ENCODE assay signal across 11 cellular contexts in genomic region chr15:41943543-41944312, GRCh38. TPM values are rescaled to one million over a fixed set of nuclear protein-coding genes. Genes with fewer than 3 reads are reported as not detected.
A peak's percentile ranks its signal among the peaks of the same experiment; 100 is the strongest.
DNase-seq lines count a peak whose midpoint lies in the region; ATAC-seq, FAIRE-seq and TF ChIP-seq lines count a peak whose summit lies in the region.
"Had no signal": no experiment of that assay in that cellular context is flagged by ENCODE, and none has a peak within 500 bp of the region (broad histone marks: within the 10 kb centered on the region; RNA-seq: fewer than 3 reads in every experiment).

No MANE protein-coding gene starts in this region.

- CTCF ChIA-PET in HepG2 (lab: Yijun Ruan, JAX; ENCODE audit: low intra/inter-chr PET ratio, low total read pairs) = no interaction called here

- H3K4me3 ChIP-seq in GM23248 = peak overlapping the region; percentile 59
- H3K4me3 ChIP-seq in adipocyte (ENCODE audit: low read length) = peak overlapping the region; percentile 40
- H3K4me3 ChIP-seq in HepG2 (replicated peaks in 1 of 3; ENCODE audit: insufficient read depth in 1 of 3, low read depth in 2 of 3, low read length in 3 of 3) = no peak overlapping the region

- H4K20me1 ChIP-seq in GM23248 (ENCODE audit: insufficient read depth) (no peaks in the 10 kb centered on the region), HepG2 (ENCODE audit: insufficient read depth, low read length) (no peaks in the 10 kb centered on the region)

- H3F3A ChIP-seq in GM23248 (ENCODE audit: insufficient read depth) = peaks cover 29% of the 10 kb centered on the region

- BruUV-seq in HepG2 (replicated peaks; lab: Mats Ljungman, UMichigan) = no TSS peak

- TF ChIP-seq EP300 in HepG2 (IDR thresholded peaks at IDR 0.05; ENCODE audit: low read depth in 2 of 2, low read length in 2 of 2) (no peak), HepG2 (CRISPR knock-in tag; IDR thresholded peaks at IDR 0.05; ENCODE audit: borderline replicate concordance) (no peak)

- POLR2A ChIA-PET in HepG2 (lab: Yijun Ruan, JAX) = interaction anchor here (0.8 to 1.0 kb wide), 2 partner anchors 17 to 29 kb away, joined by 4 read pairs; partner anchors contain the start of gene EHD4

- peak overlapping the region; percentile 73 for H3K27ac ChIP-seq in GM23248
- no peak overlapping the region for H3K27ac ChIP-seq in HepG2 (ENCODE audit: extremely low read length, insufficient read depth, low read length)

- FAIRE-seq in HepG2 (lab: Jason Lieb, UNC) = no peak

- in situ Hi-C loops in GM23248 (cut with MboI) = no loop called here
- in situ Hi-C loops in HepG2 (cut with HindIII; ENCODE audit: extremely low pct_ligation_motif_present, low pct_unique_long_range_greater_than_20kb) = no loop called here

- H3K79me2 ChIP-seq in GM23248 (ENCODE audit: insufficient read depth) (peaks cover 46% of the 10 kb centered on the region), HepG2 (ENCODE audit: insufficient read depth, low read length) (no peaks in the 10 kb centered on the region)

- H2AFZ ChIP-seq in GM23248 (peak overlapping the region; percentile 44), HepG2 (ENCODE audit: low read length) (no peak overlapping the region)

- WGBS in GM23248 (ENCODE audit: low coverage in 1 of 2, low lambda C conversion rate in 2 of 2, missing lambda C conversion rate in 2 of 2), 2 experiments = 55 to 58% methylated on average over 6 of the region's 6 CpGs
- 96% methylated on average over 5 of the region's 6 CpGs for WGBS in HepG2 (ENCODE audit: low lambda C conversion rate)

- H3K4me1 ChIP-seq in GM23248 (ENCODE audit: insufficient read depth) (peaks cover 38% of the 10 kb centered on the region), adipocyte (ENCODE audit: control insufficient read depth, insufficient read depth, low read length) (peaks cover 24% of the 10 kb centered on the region), HepG2 (ENCODE audit: insufficient read depth, low read length) (peaks cover 16% of the 10 kb centered on the region)

- no peak overlapping the region for H3K4me3 Mint-ChIP-seq in stimulated activated effector memory CD8-positive, alpha-beta T cell treated with anti-CD3 and anti-CD28 coated beads, Interleukin-12 subunit alpha, Interleukin-12 subunit beta, amount 100 ng/mL, for 72 hours

- DNase-seq in GM23248 = no peak
- DNase-seq in adipocyte (ENCODE audit: low read depth) = no peak
- DNase-seq in HepG2 (ENCODE audit: low spot score) = no peak
- DNase-seq in stimulated activated effector memory CD8-positive, alpha-beta T cell treated with anti-CD3 and anti-CD28 coated beads, Interleukin-12 subunit alpha, Interleukin-12 subunit beta, amount 100 ng/mL, for 72 hours (ENCODE audit: low spot score in 2 of 2) = no peak
- no peak for DNase-seq in midbrain (lab: John Stamatoyannopoulos, UW)
- no peak for DNase-seq in NCI-H2081 treated with DMSO at 0.1 percent for 48 hours (lab: John Stamatoyannopoulos, UW)
- DNase-seq in NCI-H524 treated with DMSO at 0.1 percent for 48 hours (lab: John Stamatoyannopoulos, UW) = no peak
- no peak for DNase-seq in AG20443 (ENCODE audit: low spot score)
- DNase-seq: caudate nucleus; OCI-M1; stimulated activated CD8-positive, alpha-beta memory T cell treated with anti-CD3 and anti-CD28 coated beads, Interleukin-4, amount 100 ng/mL, for 48 hours had no signal

- H3K27me3 ChIP-seq in GM23248 (replicated peaks; ENCODE audit: insufficient read depth) (no peaks in the 10 kb centered on the region), adipocyte (replicated peaks; ENCODE audit: control insufficient read depth, insufficient read depth, low read length) (no peaks in the 10 kb centered on the region), HepG2 (ENCODE audit: control insufficient read depth in 1 of 2, insufficient read depth in 2 of 2, low read length in 2 of 2) (no peaks in the 10 kb centered on the region)

- H3K4me2 ChIP-seq in GM23248 (ENCODE audit: unreplicated experiment) (peak overlapping the region; percentile 70), HepG2 (ENCODE audit: low read depth, low read length) (peak overlapping the region; percentile 8; the same call in 1 of the 2 replicates)

- intact Hi-C loops in HepG2 (cut with micrococcal nuclease; ENCODE audit: unreplicated experiment) = no loop called here

- no peaks in the 10 kb centered on the region for H3K9me2 ChIP-seq in GM23248 (ENCODE audit: insufficient read depth)

- H3K9me3 Mint-ChIP-seq in stimulated activated effector memory CD8-positive, alpha-beta T cell treated with anti-CD3 and anti-CD28 coated beads, Interleukin-12 subunit alpha, Interleukin-12 subunit beta, amount 100 ng/mL, for 72 hours = no peaks in the 10 kb centered on the region

- no peak for TF ChIP-seq POLR2A in HepG2 (IDR thresholded peaks at IDR 0.05; ENCODE audit: insufficient read depth in 1 of 2, low read depth in 2 of 2, low read length in 2 of 2)

- TF ChIP-seq CTCF in HepG2 (CRISPR knock-in tag; IDR thresholded peaks at IDR 0.05) = no peak

- H3K27ac Mint-ChIP-seq in stimulated activated effector memory CD8-positive, alpha-beta T cell treated with anti-CD3 and anti-CD28 coated beads, Interleukin-12 subunit alpha, Interleukin-12 subunit beta, amount 100 ng/mL, for 72 hours = peak overlapping the region; percentile 68

- H3K9ac ChIP-seq in GM23248 (peak overlapping the region; percentile 43; the same call in 1 of the 2 replicates), adipocyte (ENCODE audit: low read length) (peak overlapping the region; percentile 63), HepG2 (ENCODE audit: insufficient read depth, low read depth, low read length) (no peak overlapping the region)

- H3K9me3 ChIP-seq in GM23248 (ENCODE audit: low read depth) = no peaks in the 10 kb centered on the region
- H3K9me3 ChIP-seq in adipocyte (ENCODE audit: control insufficient read depth, low read length) = no peaks in the 10 kb centered on the region
- H3K9me3 ChIP-seq in HepG2 (ENCODE audit: low read length) = no peaks in the 10 kb centered on the region

- H3K36me3 Mint-ChIP-seq in stimulated activated effector memory CD8-positive, alpha-beta T cell treated with anti-CD3 and anti-CD28 coated beads, Interleukin-12 subunit alpha, Interleukin-12 subunit beta, amount 100 ng/mL, for 72 hours = peaks cover 64% of the 10 kb centered on the region

- no peaks in the 10 kb centered on the region for H3K36me3 ChIP-seq in GM23248 (ENCODE audit: low read depth)
- peaks cover 7% of the 10 kb centered on the region for H3K36me3 ChIP-seq in adipocyte (ENCODE audit: control insufficient read depth, insufficient read depth, low read length, severe bottlenecking)
- H3K36me3 ChIP-seq in HepG2 (replicated peaks in 1 of 2; ENCODE audit: control insufficient read depth in 1 of 2, insufficient read depth in 2 of 2, low read length in 2 of 2) = peaks cover 2 to 6% of the 10 kb centered on the region in 2 experiments; a peak in 2 of 5 replicates

- peaks cover 33% of the 10 kb centered on the region for H3K4me1 Mint-ChIP-seq in stimulated activated effector memory CD8-positive, alpha-beta T cell treated with anti-CD3 and anti-CD28 coated beads, Interleukin-12 subunit alpha, Interleukin-12 subunit beta, amount 100 ng/mL, for 72 hours

- TF ChIP-seq RAD21 in HepG2 (CRISPR knock-in tag; IDR thresholded peaks at IDR 0.05) = no peak

- ATAC-seq in HepG2 = no peak
- ATAC-seq in stimulated activated effector memory CD8-positive, alpha-beta T cell treated with anti-CD3 and anti-CD28 coated beads, Interleukin-12 subunit alpha, Interleukin-12 subunit beta, amount 100 ng/mL, for 72 hours = no peak

RNA-seq across cellular contexts. Expression of gene EHD4, which starts 28.6 kb away (rescaled TPM):
- total RNA-seq in GM23248 (2014; rRNA removed; shearing (Covaris generic)) = 15.9 and 17.7 TPM in 2 replicates
- 18.7 and 21.0 TPM in 2 replicates for polyA plus RNA-seq in GM23248 (2016; fragmentation: Nextera tagmentation; extraction: Ambion mirVana)
- total RNA-seq in HepG2 (2016; rRNA removed; fragmentation: Illumina TruSeq; extraction: Trizol) = 4.8 and 4.9 TPM in 2 replicates
- 0.97 and 1.0 TPM in 2 replicates for total RNA-seq in HepG2 (2016; cell fraction: cytosol; rRNA removed; fragmentation: Illumina TruSeq; extraction: Trizol; ENCODE audit: low read depth)
- 4.7 and 4.8 TPM in 2 replicates for total RNA-seq in HepG2 (2016; cell fraction: insoluble cytoplasmic fraction; rRNA removed; fragmentation: Illumina TruSeq; extraction: Trizol)
- total RNA-seq in HepG2 (2016; cell fraction: membrane; rRNA removed; fragmentation: Illumina TruSeq; extraction: Trizol) = 3.1 and 3.3 TPM in 2 replicates
- 2.8 and 3.3 TPM in 2 replicates for total RNA-seq in HepG2 (2016; cell fraction: nucleus; rRNA removed; fragmentation: Illumina TruSeq; extraction: Trizol)
- polyA plus RNA-seq in HepG2 (2011; rRNA removed) = 3.1 and 4.2 TPM in 2 replicates
- 3.3 and 3.5 TPM in 2 replicates for polyA plus RNA-seq in HepG2 (2011; cell fraction: cytosol; rRNA removed)
- polyA plus RNA-seq in HepG2 (2011; cell fraction: nucleus; rRNA removed) = 2.8 and 2.9 TPM in 2 replicates
- 1.7 and 3.1 TPM in 2 replicates for polyA plus RNA-seq in HepG2 (2012)
- polyA plus RNA-seq in HepG2 (2016; cell fraction: cytosol; fragmentation: Illumina TruSeq; extraction: Trizol; ENCODE audit: low read depth) = 0.84 and 1.1 TPM in 2 replicates
- 4.5 and 4.7 TPM in 2 replicates for polyA plus RNA-seq in HepG2 (2016; cell fraction: insoluble cytoplasmic fraction; fragmentation: Illumina TruSeq; extraction: Trizol; ENCODE audit: low read depth)
- 2.2 and 2.4 TPM in 2 replicates for polyA plus RNA-seq in HepG2 (2016; cell fraction: membrane; fragmentation: Illumina TruSeq; extraction: Trizol; ENCODE audit: low read depth)
- 2.2 and 2.6 TPM in 2 replicates for polyA plus RNA-seq in HepG2 (2016; cell fraction: nucleus; fragmentation: Illumina TruSeq; extraction: Trizol; ENCODE audit: insufficient read depth, low read depth)
- 10.8 and 22.1 TPM in 2 replicates for polyA minus RNA-seq in HepG2 (2011; rRNA and poly(A)+ RNA removed; ENCODE audit: low replicate concordance)
- polyA minus RNA-seq in HepG2 (2011; cell fraction: cytosol; rRNA and poly(A)+ RNA removed) = 3.8 and 4.5 TPM in 2 replicates
- 5.9 and 6.2 TPM in 2 replicates for polyA minus RNA-seq in HepG2 (2011; cell fraction: nucleus; rRNA and poly(A)+ RNA removed)

RNA-seq across cellular contexts. Expression of gene SPTBN5, which starts 49.9 kb away (rescaled TPM):
- total RNA-seq in GM23248 (2014; rRNA removed; shearing (Covaris generic)) = 0.11 and 0.25 TPM in 2 replicates
- polyA plus RNA-seq in GM23248 (2016; fragmentation: Nextera tagmentation; extraction: Ambion mirVana) (0.03 TPM in 1 of 2 replicates, not detected in the other), HepG2 (2011; rRNA removed) (0.01 and 0.03 TPM in 2 replicates)
- total RNA-seq in HepG2 (2016; rRNA removed; fragmentation: Illumina TruSeq; extraction: Trizol) = 0.01 and 0.07 TPM in 2 replicates
- total RNA-seq in HepG2 (2016; cell fraction: cytosol; rRNA removed; fragmentation: Illumina TruSeq; extraction: Trizol; ENCODE audit: low read depth) = not detected in 2 replicates
- total RNA-seq in HepG2 (2016; cell fraction: insoluble cytoplasmic fraction; rRNA removed; fragmentation: Illumina TruSeq; extraction: Trizol) = 0.04 TPM in 2 replicates
- total RNA-seq in HepG2 (2016; cell fraction: membrane; rRNA removed; fragmentation: Illumina TruSeq; extraction: Trizol) = 0.06 TPM in 1 of 2 replicates, not detected in the other
- total RNA-seq in HepG2 (2016; cell fraction: nucleus; rRNA removed; fragmentation: Illumina TruSeq; extraction: Trizol) = 0.06 and 0.09 TPM in 2 replicates
- polyA plus RNA-seq in HepG2 (2011; cell fraction: cytosol; rRNA removed) = 0.01 and 0.03 TPM in 2 replicates
- 0.21 and 0.23 TPM in 2 replicates for polyA plus RNA-seq in HepG2 (2011; cell fraction: nucleus; rRNA removed)
- 0.16 TPM in 1 of 2 replicates, not detected in the other for polyA plus RNA-seq in HepG2 (2012)
- polyA plus RNA-seq in HepG2 (2016; cell fraction: cytosol; fragmentation: Illumina TruSeq; extraction: Trizol; ENCODE audit: low read depth) = 0.01 TPM in 1 of 2 replicates, not detected in the other
- 0.11 TPM in 1 of 2 replicates, not detected in the other for polyA plus RNA-seq in HepG2 (2016; cell fraction: insoluble cytoplasmic fraction; fragmentation: Illumina TruSeq; extraction: Trizol; ENCODE audit: low read depth)
- polyA plus RNA-seq in HepG2 (2016; cell fraction: membrane; fragmentation: Illumina TruSeq; extraction: Trizol; ENCODE audit: low read depth) = 0.01 and 0.08 TPM in 2 replicates
- polyA plus RNA-seq in HepG2 (2016; cell fraction: nucleus; fragmentation: Illumina TruSeq; extraction: Trizol; ENCODE audit: insufficient read depth, low read depth) = 0.36 and 0.44 TPM in 2 replicates
- polyA minus RNA-seq in HepG2 (2011; rRNA and poly(A)+ RNA removed; ENCODE audit: low replicate concordance) = 0.40 TPM in 1 of 2 replicates, not detected in the other
- not detected in 2 replicates for polyA minus RNA-seq in HepG2 (2011; cell fraction: cytosol; rRNA and poly(A)+ RNA removed)
- under 0.01 TPM in 1 of 2 replicates, not detected in the other for polyA minus RNA-seq in HepG2 (2011; cell fraction: nucleus; rRNA and poly(A)+ RNA removed)

Comparison
In these comparisons a context has a peak if more than half of its experiments do, and no peak if none do; other contexts are left out.
1. H3K4me3 ChIP-seq: peak in GM23248 (single experiment) and adipocyte (single experiment); none in HepG2 (0 of 3).